In the genomic region with DNA sequence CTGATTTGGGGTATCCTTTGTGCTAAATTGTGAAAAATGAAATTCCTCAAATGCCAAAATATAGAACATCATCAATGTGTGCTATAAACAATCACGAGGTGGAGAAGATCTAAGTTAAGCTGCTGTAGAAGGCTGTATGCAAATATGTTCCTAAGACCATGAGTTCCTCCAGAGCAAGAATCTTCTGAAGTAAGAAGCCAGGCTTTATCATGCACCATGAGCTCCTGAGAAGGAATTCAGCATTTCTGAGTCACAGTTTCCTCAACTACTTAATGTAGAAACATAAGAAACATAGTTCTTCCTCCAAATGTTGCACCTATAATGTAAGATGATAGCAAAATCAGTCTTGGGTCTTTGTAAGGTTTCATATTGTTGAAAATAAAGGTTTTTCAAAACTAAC, we compare ENCODE assay signal across 22 cellular contexts.
DNase-seq lines count a peak whose midpoint lies in the region; ATAC-seq, FAIRE-seq and TF ChIP-seq lines count a peak whose summit lies in the region.
"Had no signal": no experiment of that assay in that cellular context is flagged by ENCODE, and none has a peak within 500 bp of the region (broad histone marks: within the 10 kb centered on the region; RNA-seq: fewer than 3 reads in every experiment).

No MANE protein-coding gene starts in this region.

- CTCF ChIA-PET in endothelial cell of umbilical vein (lab: Charles Lee): interaction anchor here (1.0 to 2.2 kb wide), 4 partner anchors 13 to 453 kb away, joined by 3 to 9 read pairs (median 4); no protein-coding TSS in a partner anchor

- TF ChIP-seq CTCF in endothelial cell of umbilical vein (IDR thresholded peaks at IDR 0.05; ENCODE audit: extremely low read depth in 1 of 2, insufficient read depth in 1 of 2, low read depth in 1 of 2, low read length in 2 of 2) (no peak), lower lobe of right lung (IDR thresholded peaks at IDR 0.05) (no peak)

- no peak for TF ChIP-seq POLR2A in endothelial cell of umbilical vein (IDR thresholded peaks at IDR 0.05; ENCODE audit: low read depth, low read length)

- H3K27ac ChIP-seq in endothelial cell of umbilical vein (ENCODE audit: insufficient read depth, low read depth, low read length): no peak overlapping the region
- H3K27ac ChIP-seq in lower lobe of right lung: no peak overlapping the region
- H3K27ac ChIP-seq: C4-2B had no signal

- BruUV-seq in endothelial cell of umbilical vein (replicated peaks; lab: Mats Ljungman, UMichigan): no TSS peak

- H3K9ac ChIP-seq in adipocyte (ENCODE audit: low read length) (no peak overlapping the region), endothelial cell of umbilical vein (replicated peaks; ENCODE audit: extremely low read depth, insufficient read depth, low read length) (no peak overlapping the region)

- H3K9me1 ChIP-seq in endothelial cell of umbilical vein (replicated peaks; ENCODE audit: control insufficient read depth, extremely low read depth, insufficient read depth, low read length): no peaks in the 10 kb centered on the region

- intact Hi-C loops in endothelial cell of umbilical vein (cut with micrococcal nuclease): loop anchor here (10.0 kb wide), 1 partner anchor 151 kb away; no protein-coding TSS in a partner anchor
- intact Hi-C loops in lower lobe of right lung (cut with DNase I): no loop called here

- H3K4me2 ChIP-seq in endothelial cell of umbilical vein (ENCODE audit: insufficient read depth, low read length): no peak overlapping the region

- no peaks in the 10 kb centered on the region for H4K20me1 ChIP-seq in endothelial cell of umbilical vein (replicated peaks; ENCODE audit: control insufficient read depth, extremely low read depth, insufficient read depth, low read length)

- dilution Hi-C loops in endothelial cell of umbilical vein (cut with MboI; ENCODE audit: extremely low pct_ligation_motif_present, low sequenced_read_pairs): no loop called here

- no peaks in the 10 kb centered on the region for H3K9me3 ChIP-seq in adipocyte (ENCODE audit: control insufficient read depth, low read length)
- no peaks in the 10 kb centered on the region for H3K9me3 ChIP-seq in endothelial cell of umbilical vein (replicated peaks; ENCODE audit: control insufficient read depth, insufficient read depth, low read length)
- H3K9me3 ChIP-seq in lower lobe of right lung: no peaks in the 10 kb centered on the region
- H3K9me3 ChIP-seq: MG63 had no signal

- H3K4me3 ChIP-seq in adipocyte (ENCODE audit: low read length): no peak overlapping the region
- H3K4me3 ChIP-seq in endothelial cell of umbilical vein (replicated peaks in 1 of 3; ENCODE audit: insufficient read depth in 1 of 3, low read depth in 1 of 3, low read length in 3 of 3): no peak overlapping the region
- H3K4me3 ChIP-seq in lower lobe of right lung: no peak overlapping the region
- H3K4me3 ChIP-seq: GM12878, MG63 had no signal

- no peak for FAIRE-seq in endothelial cell of umbilical vein (lab: Jason Lieb, UNC)
- FAIRE-seq: GM12878, HTR-8/SVneo had no signal

- H3K79me2 ChIP-seq in endothelial cell of umbilical vein (ENCODE audit: control insufficient read depth, insufficient read depth, low read length): no peaks in the 10 kb centered on the region

- no peak overlapping the region for H2AFZ ChIP-seq in endothelial cell of umbilical vein (ENCODE audit: low read depth, low read length)

- H3K36me3 ChIP-seq in adipocyte (ENCODE audit: control insufficient read depth, insufficient read depth, low read length, severe bottlenecking): no peaks in the 10 kb centered on the region
- H3K36me3 ChIP-seq in endothelial cell of umbilical vein (ENCODE audit: control insufficient read depth in 2 of 2, extremely low read depth in 1 of 2, insufficient read depth in 2 of 2, low read length in 2 of 2): no peaks in the 10 kb centered on the region
- no peaks in the 10 kb centered on the region for H3K36me3 ChIP-seq in lower lobe of right lung
- H3K36me3 ChIP-seq: MG63 had no signal

- H3K27me3 ChIP-seq in adipocyte (replicated peaks; ENCODE audit: control insufficient read depth, insufficient read depth, low read length): no peaks in the 10 kb centered on the region
- no peaks in the 10 kb centered on the region for H3K27me3 ChIP-seq in endothelial cell of umbilical vein (ENCODE audit: control insufficient read depth in 2 of 2, insufficient read depth in 2 of 2, low read length in 2 of 2)
- H3K27me3 ChIP-seq in lower lobe of right lung (ENCODE audit: low read depth): no peaks in the 10 kb centered on the region
- H3K27me3 ChIP-seq: MG63 had no signal

- ATAC-seq in lower lobe of right lung: no peak
- no peak for ATAC-seq in HG02678 (IDR thresholded peaks at IDR 0.05; ENCODE audit: unreplicated experiment)
- ATAC-seq: GM12878, HCT116, Panc1 had no signal

- POLR2A ChIA-PET in endothelial cell of umbilical vein (lab: Charles Lee): no interaction called here

- DNase-seq in EH (ENCODE audit: low read depth) (peak; percentile 35), adipocyte (ENCODE audit: low read depth) (peak; percentile 19), endothelial cell of umbilical vein (ENCODE audit: low read depth, low spot score) (peak; percentile 6), non-pigmented ciliary epithelial cell (ENCODE audit: low read depth) (peak; percentile 60), lower lobe of right lung (no peak), HuH-7.5 (ENCODE audit: low spot score) (no peak), NCI-H2227 treated with DMSO at 0.1 percent for 48 hours (lab: John Stamatoyannopoulos, UW) (no peak)
- DNase-seq: COR-L47, DMS153, MG63, NCI-H1105, NCI-H187, NCI-H2171, NCI-H510A, NCI-H82, SHP77 had no signal

- H3K4me1 ChIP-seq in adipocyte (ENCODE audit: control insufficient read depth, insufficient read depth, low read length) (no peaks in the 10 kb centered on the region), endothelial cell of umbilical vein (ENCODE audit: control insufficient read depth, extremely low read depth, insufficient read depth, low read length) (no peaks in the 10 kb centered on the region), lower lobe of right lung (no peaks in the 10 kb centered on the region)

TF ChIP-seq in endothelial cell of umbilical vein, 7 proteins besides CTCF, POLR2A, EP300 and RAD21:
- TF ChIP-seq MAX (IDR thresholded peaks at IDR 0.05; ENCODE audit: insufficient read depth, insufficient read length): no peak
- no peak for TF ChIP-seq GATA2 (IDR thresholded peaks at IDR 0.05; ENCODE audit: insufficient read depth, insufficient read length, low read depth, low read length)
- no peak for TF ChIP-seq MYC (IDR thresholded peaks at IDR 0.05; ENCODE audit: low read depth, low read length)
- no peak for TF ChIP-seq EZH2 (IDR thresholded peaks at IDR 0.05; ENCODE audit: borderline replicate concordance, low read depth, low read length, severe bottlenecking)
- TF ChIP-seq POLR2AphosphoS5 (IDR thresholded peaks at IDR 0.05; ENCODE audit: insufficient read depth, low read depth, low read length): no peak
- TF ChIP-seq FOS (IDR thresholded peaks at IDR 0.05; ENCODE audit: borderline replicate concordance, insufficient read depth, low read length): no peak
- no peak for TF ChIP-seq JUN (IDR thresholded peaks at IDR 0.05; ENCODE audit: borderline replicate concordance, insufficient read depth, insufficient read length, low read depth)

Comparison
In these comparisons a context has a peak if more than half of its experiments do, and no peak if none do; other contexts are left out.
1. DNase-seq: peak in EH (single experiment), adipocyte (single experiment), endothelial cell of umbilical vein (single experiment) and non-pigmented ciliary epithelial cell (single experiment); none in lower lobe of right lung (single experiment), HuH-7.5 (single experiment) and NCI-H2227 treated with DMSO at 0.1 percent for 48 hours (single experiment).